In the genomic region with DNA sequence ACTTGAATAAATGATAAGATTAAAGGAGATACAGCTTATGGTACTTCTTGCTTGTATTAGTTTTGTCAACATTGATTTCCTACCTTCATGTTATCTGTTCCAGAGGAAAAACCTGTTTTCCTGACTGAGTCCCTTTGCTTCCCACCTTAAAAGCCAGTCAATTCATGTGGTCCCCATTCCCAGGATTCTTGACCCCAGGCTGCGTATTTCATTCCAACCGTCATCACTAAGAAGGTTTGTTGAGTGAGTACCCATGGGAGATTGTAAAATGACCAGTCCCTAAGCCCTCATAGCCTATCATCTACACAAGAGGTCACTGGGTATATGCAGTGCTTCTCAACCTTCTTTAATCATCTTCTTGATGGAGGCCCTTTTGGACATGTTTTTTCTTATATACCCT, we compare ENCODE assay signal across 32 cellular contexts.
"Had no signal": no experiment of that assay in that cellular context is flagged by ENCODE, and none has a peak within 500 bp of the region (broad histone marks: within the 10 kb centered on the region; RNA-seq: fewer than 3 reads in every experiment).

No MANE protein-coding gene starts in this region.

- H3K36me3 ChIP-seq: ascending aorta, breast epithelium, cardiac muscle cell, colonic mucosa, gastrocnemius medialis, heart left ventricle, WERI-Rb-1 had no signal

- H3K27me3 Mint-ChIP-seq: activated CD4-positive, alpha-beta memory T cell treated with anti-CD3 and anti-CD28 coated beads for 36 hours; activated CD4-positive, alpha-beta T cell treated with anti-CD3 and anti-CD28 coated beads, Interleukin-2, amount 10 ng/mL, durations not matched to agents 24 days and 14 days; activated naive CD4-positive, alpha-beta T cell treated with anti-CD3 and anti-CD28 coated beads, Interleukin-2, amount 10 ng/mL, durations not matched to agents 7 days and 5 days; activated naive CD8-positive, alpha-beta T cell treated with anti-CD3 and anti-CD28 coated beads, Interleukin-2, amount 10 ng/mL, durations not matched to agents 7 days and 5 days; brain had no signal

- H3K9me3 ChIP-seq: ascending aorta, breast epithelium, colonic mucosa, gastrocnemius medialis, heart left ventricle had no signal

- H3K36me3 Mint-ChIP-seq: activated CD4-positive, alpha-beta memory T cell treated with anti-CD3 and anti-CD28 coated beads for 36 hours; activated naive CD4-positive, alpha-beta T cell treated with anti-CD3 and anti-CD28 coated beads, Interleukin-2, amount 10 ng/mL, durations not matched to agents 7 days and 5 days; activated naive CD4-positive, alpha-beta T cell treated with anti-CD3 and anti-CD28 coated beads, Interleukin-2, amount 50 U/mL, for 72 hours; activated naive CD8-positive, alpha-beta T cell treated with anti-CD3 and anti-CD28 coated beads, Interleukin-2, amount 10 ng/mL, durations not matched to agents 7 days and 5 days; brain had no signal

- H3K27ac ChIP-seq: ascending aorta, breast epithelium, cardiac muscle cell, colonic mucosa, foreskin keratinocyte, gastrocnemius medialis, heart left ventricle, WERI-Rb-1 had no signal

- DNase-seq: activated CD4-positive, alpha-beta memory T cell treated with anti-CD3 and anti-CD28 coated beads for 36 hours; activated CD4-positive, alpha-beta T cell treated with anti-CD3 and anti-CD28 coated beads for 36 hours; activated CD4-positive, alpha-beta T cell treated with anti-CD3 and anti-CD28 coated beads, Interleukin-2, amount 10 ng/mL, durations not matched to agents 24 days and 14 days; activated CD4-positive, CD25-positive, alpha-beta regulatory T cell; activated CD4-positive, CD25-positive, alpha-beta regulatory T cell treated with anti-CD3 and anti-CD28 coated beads, Interleukin-2, amount 50 U/mL, for 72 hours; activated CD8-positive, alpha-beta memory T cell treated with anti-CD3 and anti-CD28 coated beads, Interleukin-2, amount 50 U/mL, for 48 hours; activated gamma-delta T cell; activated naive CD4-positive, alpha-beta T cell; activated naive CD4-positive, alpha-beta T cell treated with anti-CD3 and anti-CD28 coated beads, Interleukin-2, amount 10 ng/mL, durations not matched to agents 7 days and 5 days; activated naive CD8-positive, alpha-beta T cell treated with anti-CD3 and anti-CD28 coated beads, Interleukin-2, amount 10 ng/mL, durations not matched to agents 7 days and 5 days; activated T-cell treated with anti-CD3 and anti-CD28 coated beads for 4 hours; activated T-cell treated with anti-CD3 and anti-CD28 coated beads, Interleukin-2, amount 50 U/mL, for 24 hours; activated T-cell treated with anti-CD3 and anti-CD28 coated beads, Interleukin-2, amount 50 U/mL, for 72 hours; central memory CD4-positive, alpha-beta T cell; cerebellar nuclear complex; colonic mucosa; effector CD8-positive, alpha-beta T cell; foreskin keratinocyte; gastrocnemius medialis; glutamatergic neuron; heart left ventricle; T-helper 1 cell; T-helper 17 cell; T1000; WERI-Rb-1 had no signal

- H3K9me3 Mint-ChIP-seq: activated CD4-positive, alpha-beta memory T cell treated with anti-CD3 and anti-CD28 coated beads for 36 hours; activated CD4-positive, alpha-beta T cell treated with anti-CD3 and anti-CD28 coated beads, Interleukin-2, amount 10 ng/mL, durations not matched to agents 24 days and 14 days; activated naive CD4-positive, alpha-beta T cell treated with anti-CD3 and anti-CD28 coated beads, Interleukin-2, amount 10 ng/mL, durations not matched to agents 7 days and 5 days; activated naive CD4-positive, alpha-beta T cell treated with anti-CD3 and anti-CD28 coated beads, Interleukin-2, amount 50 U/mL, for 72 hours; activated naive CD8-positive, alpha-beta T cell treated with anti-CD3 and anti-CD28 coated beads, Interleukin-2, amount 10 ng/mL, durations not matched to agents 7 days and 5 days; activated T-cell treated with anti-CD3 and anti-CD28 coated beads, Interleukin-2, amount 50 U/mL, for 24 hours; activated T-cell treated with anti-CD3 and anti-CD28 coated beads, Interleukin-2, amount 50 U/mL, for 72 hours; brain; T-helper 2 cell treated with Interferon-gamma antibody and Interleukin-4, amounts not matched to agents 5 μg/mL and 100 μg/mL, for 36 hours had no signal

- H3K4me1 ChIP-seq: ascending aorta, breast epithelium, colonic mucosa, foreskin keratinocyte, gastrocnemius medialis, heart left ventricle had no signal

- H3K4me1 Mint-ChIP-seq: activated CD4-positive, alpha-beta T cell treated with anti-CD3 and anti-CD28 coated beads for 36 hours; activated CD4-positive, alpha-beta T cell treated with anti-CD3 and anti-CD28 coated beads, Interleukin-2, amount 10 ng/mL, durations not matched to agents 24 days and 14 days; activated naive CD4-positive, alpha-beta T cell treated with anti-CD3 and anti-CD28 coated beads, Interleukin-2, amount 10 ng/mL, durations not matched to agents 7 days and 5 days; activated naive CD8-positive, alpha-beta T cell treated with anti-CD3 and anti-CD28 coated beads, Interleukin-2, amount 10 ng/mL, durations not matched to agents 7 days and 5 days; T-helper 17 cell had no signal

- H3K4me3 Mint-ChIP-seq: activated CD4-positive, alpha-beta memory T cell treated with anti-CD3 and anti-CD28 coated beads for 36 hours; activated CD4-positive, alpha-beta T cell treated with anti-CD3 and anti-CD28 coated beads for 36 hours; activated CD4-positive, alpha-beta T cell treated with anti-CD3 and anti-CD28 coated beads, Interleukin-2, amount 10 ng/mL, durations not matched to agents 24 days and 14 days; activated naive CD4-positive, alpha-beta T cell treated with anti-CD3 and anti-CD28 coated beads, Interleukin-2, amount 10 ng/mL, durations not matched to agents 7 days and 5 days; activated naive CD8-positive, alpha-beta T cell treated with anti-CD3 and anti-CD28 coated beads, Interleukin-2, amount 10 ng/mL, durations not matched to agents 7 days and 5 days; activated T-cell treated with anti-CD3 and anti-CD28 coated beads, Interleukin-2, amount 50 U/mL, for 24 hours; activated T-cell treated with anti-CD3 and anti-CD28 coated beads, Interleukin-2, amount 50 U/mL, for 72 hours; brain; T-helper 17 cell; T-helper 2 cell treated with Interferon-gamma antibody and Interleukin-4, amounts not matched to agents 5 μg/mL and 100 μg/mL, for 36 hours had no signal

- H3K27ac Mint-ChIP-seq: activated CD4-positive, alpha-beta memory T cell treated with anti-CD3 and anti-CD28 coated beads for 36 hours; activated CD4-positive, alpha-beta T cell treated with anti-CD3 and anti-CD28 coated beads for 36 hours; activated CD4-positive, alpha-beta T cell treated with anti-CD3 and anti-CD28 coated beads, Interleukin-2, amount 10 ng/mL, durations not matched to agents 24 days and 14 days; activated naive CD4-positive, alpha-beta T cell treated with anti-CD3 and anti-CD28 coated beads, Interleukin-2, amount 10 ng/mL, durations not matched to agents 7 days and 5 days; activated naive CD4-positive, alpha-beta T cell treated with anti-CD3 and anti-CD28 coated beads, Interleukin-2, amount 50 U/mL, for 72 hours; activated naive CD8-positive, alpha-beta T cell treated with anti-CD3 and anti-CD28 coated beads, Interleukin-2, amount 10 ng/mL, durations not matched to agents 7 days and 5 days; activated T-cell treated with anti-CD3 and anti-CD28 coated beads, Interleukin-2, amount 50 U/mL, for 24 hours; activated T-cell treated with anti-CD3 and anti-CD28 coated beads, Interleukin-2, amount 50 U/mL, for 72 hours; brain; T-helper 17 cell; T-helper 2 cell treated with Interferon-gamma antibody and Interleukin-4, amounts not matched to agents 5 μg/mL and 100 μg/mL, for 36 hours had no signal

- H3K27me3 ChIP-seq: ascending aorta, cardiac muscle cell, colonic mucosa, foreskin keratinocyte, gastrocnemius medialis had no signal

- ATAC-seq: activated CD4-positive, alpha-beta T cell treated with anti-CD3 and anti-CD28 coated beads for 36 hours; activated naive CD4-positive, alpha-beta T cell treated with anti-CD3 and anti-CD28 coated beads, Interleukin-2, amount 50 U/mL, for 72 hours; activated T-cell treated with anti-CD3 and anti-CD28 coated beads, Interleukin-2, amount 50 U/mL, for 72 hours; esophagus mucosa; foreskin keratinocyte; gastrocnemius medialis; heart left ventricle; T-helper 17 cell had no signal

- H3K4me3 ChIP-seq: ascending aorta, breast epithelium, cardiac muscle cell, colonic mucosa, gastrocnemius medialis, heart left ventricle had no signal
